1 cellular context compared by ENCODE assay signal in genomic region chr18:11960743-11961380, GRCh38.
TF ChIP-seq lines count a peak whose summit lies in the region.

No MANE protein-coding gene starts in this region.

TF ChIP-seq in GM23338, 12 proteins besides CTCF, POLR2A, EP300 and RAD21 (continued from another document):
- TF ChIP-seq ZNF462 (CRISPR knock-in tag; IDR thresholded peaks at IDR 0.05) (no peak), EZH2phosphoT487 (IDR thresholded peaks at IDR 0.05; ENCODE audit: unreplicated experiment) (no peak), ZNF114 (CRISPR knock-in tag; IDR thresholded peaks at IDR 0.05) (no peak), STAT1 (IDR thresholded peaks at IDR 0.05; ENCODE audit: unreplicated experiment) (no peak), ETS1 (IDR thresholded peaks at IDR 0.05) (no peak), CREB1 (CRISPR knock-in tag; IDR thresholded peaks at IDR 0.05; ENCODE audit: low read depth) (no peak)
